21 cellular contexts compared by ENCODE assay signal in the genomic region with DNA sequence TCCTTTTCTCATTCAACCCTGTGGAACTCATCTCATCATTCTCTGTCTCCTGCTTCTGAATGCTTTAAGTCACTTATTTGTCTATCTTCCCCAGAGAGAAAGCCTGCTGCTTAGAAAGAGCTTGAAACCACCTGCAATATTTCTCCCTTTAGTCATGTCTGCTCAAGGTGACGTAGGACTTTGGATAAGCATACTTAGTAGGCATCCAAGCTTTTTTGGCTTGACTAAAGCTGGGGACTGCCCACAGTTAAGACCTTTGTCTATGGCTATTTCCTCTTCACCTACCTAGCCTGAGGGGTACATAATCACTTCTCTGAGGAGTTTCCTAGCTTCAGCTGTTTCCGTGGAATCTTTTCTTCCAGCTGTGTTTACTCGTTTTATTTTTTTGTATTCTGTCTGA.
DNase-seq lines count a peak whose midpoint lies in the region; ATAC-seq and TF ChIP-seq lines count a peak whose summit lies in the region.
"Had no signal": no experiment of that assay in that cellular context is flagged by ENCODE, and none has a peak within 500 bp of the region (broad histone marks: within the 10 kb centered on the region; RNA-seq: fewer than 3 reads in every experiment).

No MANE protein-coding gene starts in this region.

- H3K27ac ChIP-seq in PC-3 (ENCODE audit: low read length): peak overlapping the region; percentile 91
- H3K27ac ChIP-seq in lower lobe of right lung: no peak overlapping the region
- H3K27ac ChIP-seq: A549, BLaER1, KMS-11, PC-9 had no signal

- H3K4me1 Mint-ChIP-seq in neural crest cell: no peaks in the 10 kb centered on the region
- H3K4me1 Mint-ChIP-seq: CD4-positive, alpha-beta memory T cell had no signal

- H3F3A ChIP-seq in PC-3 (ENCODE audit: low read length, unreplicated experiment): peaks cover 4% of the 10 kb centered on the region

- H3K36me3 Mint-ChIP-seq in neural crest cell (ENCODE audit: low read depth): no peaks in the 10 kb centered on the region
- H3K36me3 Mint-ChIP-seq: CD4-positive, alpha-beta memory T cell had no signal

- H3K4me2 ChIP-seq in PC-3 (ENCODE audit: low read length): peak overlapping the region; percentile 63
- H3K4me2 ChIP-seq: A549, BLaER1, KMS-11, PC-9 had no signal

- POLR2A ChIA-PET in PC-3 (lab: Charles Lee; ENCODE audit: unreplicated experiment): no interaction called here

- H3K36me3 ChIP-seq in PC-3 (ENCODE audit: low read depth, low read length): no peaks in the 10 kb centered on the region
- H3K36me3 ChIP-seq in lower lobe of right lung: no peaks in the 10 kb centered on the region
- H3K36me3 ChIP-seq: BLaER1 had no signal

- H3K9ac ChIP-seq in PC-3 (ENCODE audit: low read length): peak overlapping the region; percentile 59
- H3K9ac ChIP-seq: BLaER1, KMS-11 had no signal

- intact Hi-C loops in PC-3 (cut with micrococcal nuclease): loop anchor here (2.0 to 5.0 kb wide), 2 partner anchors 71 to 265 kb away; no protein-coding TSS in a partner anchor
- intact Hi-C loops in lower lobe of right lung (cut with DNase I): no loop called here

- CTCF ChIA-PET in PC-3 (lab: Charles Lee): interaction anchor here (0.6 kb wide), 2 partner anchors 80 to 561 kb away, joined by 3 read pairs; no protein-coding TSS in a partner anchor

- peak; percentile 63 for ATAC-seq in PC-3
- no peak for ATAC-seq in lower lobe of right lung
- ATAC-seq: A549 had no signal

- no peaks in the 10 kb centered on the region for H3K9me2 ChIP-seq in PC-3 (replicated peaks; ENCODE audit: low read length)

- H4K20me1 ChIP-seq in PC-3 (ENCODE audit: low read length): no peaks in the 10 kb centered on the region
- H4K20me1 ChIP-seq: BLaER1 had no signal

- peak overlapping the region; percentile 19 for H2AFZ ChIP-seq in PC-3 (ENCODE audit: low read length)
- H2AFZ ChIP-seq: PC-9 had no signal

- H3K9me3 ChIP-seq in PC-3 (ENCODE audit: low read length): no peaks in the 10 kb centered on the region
- no peaks in the 10 kb centered on the region for H3K9me3 ChIP-seq in lower lobe of right lung
- H3K9me3 ChIP-seq: A549 had no signal

- no peaks in the 10 kb centered on the region for H3K27me3 ChIP-seq in PC-3 (ENCODE audit: low read length)
- H3K27me3 ChIP-seq in lower lobe of right lung (ENCODE audit: low read depth): no peaks in the 10 kb centered on the region
- H3K27me3 ChIP-seq: BLaER1 had no signal

- TF ChIP-seq CTCF in PC-3 (conservative IDR thresholded peaks at IDR 0.05; ENCODE audit: low read depth, low read length) (no peak), epithelial cell of esophagus (IDR thresholded peaks at IDR 0.05; ENCODE audit: insufficient read depth, low read depth, low read length, missing control alignments) (no peak), neural crest cell (conservative IDR thresholded peaks at IDR 0.05) (no peak), lower lobe of right lung (IDR thresholded peaks at IDR 0.05) (no peak)

- peak overlapping the region; percentile 40 for H3K27ac Mint-ChIP-seq in neural crest cell (ENCODE audit: unreplicated experiment)
- H3K27ac Mint-ChIP-seq: CD4-positive, alpha-beta memory T cell; HFFc6 had no signal

- DNase-seq in HPDE6-E6E7 (ENCODE audit: extremely low spot score): peak; percentile 21
- peak; percentile 98 for DNase-seq in PC-3
- peak; percentile 84 for DNase-seq in epithelial cell of esophagus (ENCODE audit: low read depth)
- DNase-seq in neural crest cell (ENCODE audit: low read depth, low spot score): no peak
- no peak for DNase-seq in lower lobe of right lung
- no peak for DNase-seq in mesenteric fat pad (ENCODE audit: low spot score)
- DNase-seq in AG20443 (ENCODE audit: low spot score): no peak
- no peak for DNase-seq in COLO668 (lab: John Stamatoyannopoulos, UW; ENCODE audit: unreplicated experiment)
- DNase-seq: Calu3; CD4-positive, alpha-beta memory T cell; H7; HFFc6; NCI-H1048; NCI-H1436; NCI-H2081; NCI-H226; NCI-H524; PC-9 had no signal

- no peak overlapping the region for H3K4me3 Mint-ChIP-seq in neural crest cell
- H3K4me3 Mint-ChIP-seq: CD4-positive, alpha-beta memory T cell; HFFc6 had no signal

- H3K79me2 ChIP-seq in PC-3 (ENCODE audit: low read length): no peaks in the 10 kb centered on the region

- peaks cover 61% of the 10 kb centered on the region for H3K4me1 ChIP-seq in PC-3 (ENCODE audit: insufficient read depth, low read length)
- H3K4me1 ChIP-seq in lower lobe of right lung: no peaks in the 10 kb centered on the region
- H3K4me1 ChIP-seq: BLaER1 had no signal

- no TSS peak for BruUV-seq in PC-3 (replicated peaks; lab: Mats Ljungman, UMichigan)

- no peaks in the 10 kb centered on the region for H3K27me3 Mint-ChIP-seq in neural crest cell (ENCODE audit: low read depth)

- peaks cover 7% of the 10 kb centered on the region for H3K9me3 Mint-ChIP-seq in neural crest cell

- H3K4me3 ChIP-seq in PC-3 (ENCODE audit: low read length) (peak overlapping the region; percentile 20; the same call in 1 of the 2 replicates), epithelial cell of esophagus (ENCODE audit: low read length) (no peak overlapping the region), lower lobe of right lung (no peak overlapping the region)
- H3K4me3 ChIP-seq: A549, BLaER1, PC-9 had no signal

Comparison
In these comparisons a context has a peak if more than half of its experiments do, and no peak if none do; other contexts are left out.
1. DNase-seq: peak in HPDE6-E6E7 (single experiment), PC-3 (single experiment) and epithelial cell of esophagus (single experiment); none in neural crest cell (single experiment), lower lobe of right lung (single experiment), mesenteric fat pad (single experiment), AG20443 (single experiment) and COLO668 (single experiment).